9 cellular contexts compared by ENCODE assay signal in the genomic region with DNA sequence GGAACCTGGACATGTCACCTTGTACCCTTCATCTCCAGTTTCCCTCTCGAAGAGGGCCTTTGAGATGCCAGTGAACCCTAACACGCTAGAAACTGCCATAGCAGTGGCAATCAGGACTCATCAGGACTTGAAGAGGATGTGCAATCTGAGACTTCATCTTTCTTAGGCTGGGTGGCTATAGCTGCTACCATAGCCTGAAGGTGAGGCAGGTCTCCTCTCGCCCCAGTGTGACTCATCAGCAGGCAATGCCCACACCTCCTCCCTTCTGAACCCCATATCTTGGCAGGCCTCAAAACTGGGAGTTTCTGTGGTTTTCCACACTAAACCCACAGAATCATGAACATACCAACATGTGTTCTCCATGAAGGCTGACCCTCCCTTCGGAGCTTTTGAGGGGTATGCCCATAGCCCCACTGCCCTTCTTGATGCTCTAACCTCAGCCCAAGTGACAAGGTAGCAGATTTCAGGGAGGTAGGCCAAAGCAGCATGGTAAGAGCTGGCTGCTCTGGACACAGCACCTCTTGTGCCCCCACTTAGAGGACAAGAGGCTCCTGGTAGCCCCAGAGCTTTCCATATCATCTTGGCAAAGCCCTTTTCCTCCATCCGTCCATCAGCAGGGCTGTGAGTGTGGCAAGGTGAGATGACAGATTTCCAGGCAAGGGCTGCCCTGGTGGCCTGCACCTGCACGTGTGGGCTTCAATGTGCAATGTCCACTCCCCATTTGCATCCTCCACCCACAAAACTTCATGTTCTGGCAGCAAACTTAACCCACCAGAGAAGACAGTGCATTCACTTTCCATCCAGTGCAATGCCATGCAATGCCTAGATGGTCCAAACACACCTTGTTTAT. TPM values are rescaled to one million over a fixed set of nuclear protein-coding genes. Genes with fewer than 3 reads are reported as not detected.
DNase-seq lines count a peak whose midpoint lies in the region; ATAC-seq and TF ChIP-seq lines count a peak whose summit lies in the region.
"Had no signal": no experiment of that assay in that cellular context is flagged by ENCODE, and none has a peak within 500 bp of the region (broad histone marks: within the 10 kb centered on the region; RNA-seq: fewer than 3 reads in every experiment).

No MANE protein-coding gene starts in this region.

- peak overlapping the region; percentile 32 for H3K9ac ChIP-seq in mucosa of stomach (ENCODE audit: low read length)

- H3K27ac ChIP-seq in uterus: no peak overlapping the region

- H3K9me3 ChIP-seq in mucosa of stomach (ENCODE audit: control insufficient read depth, low read length) (no peaks in the 10 kb centered on the region), uterus (no peaks in the 10 kb centered on the region)

- POLR2A ChIA-PET in AG04449 (lab: Yijun Ruan, JAX): no interaction called here

- ATAC-seq in GM21367 (IDR thresholded peaks at IDR 0.05; ENCODE audit: unreplicated experiment) (no peak), GM21529 (IDR thresholded peaks at IDR 0.05; ENCODE audit: unreplicated experiment) (no peak)

- peak overlapping the region; percentile 3 for H3K27ac Mint-ChIP-seq in activated naive CD8-positive, alpha-beta T cell

- intact Hi-C loops in uterus (cut with DNase I; ENCODE audit: low total_unique reads): loop anchor here (5.0 to 10.0 kb wide), 2 partner anchors 140 to 253 kb away; no protein-coding TSS in a partner anchor

- H3K4me1 ChIP-seq in mucosa of stomach (ENCODE audit: control insufficient read depth, insufficient read depth, low read length) (peaks cover 39% of the 10 kb centered on the region), uterus (peaks cover 0 to 4% of the 10 kb centered on the region in 2 donors)

- H3K4me3 Mint-ChIP-seq in activated naive CD8-positive, alpha-beta T cell: peak overlapping the region; percentile 85

- H3K9me3 Mint-ChIP-seq in activated naive CD8-positive, alpha-beta T cell (ENCODE audit: low read depth): no peaks in the 10 kb centered on the region

- H3K36me3 ChIP-seq in mucosa of stomach (ENCODE audit: control insufficient read depth, insufficient read depth, low read length) (no peaks in the 10 kb centered on the region), uterus (no peaks in the 10 kb centered on the region)

- H3K36me3 Mint-ChIP-seq in activated naive CD8-positive, alpha-beta T cell: no peaks in the 10 kb centered on the region

- TF ChIP-seq POLR2A in uterus (IDR thresholded peaks at IDR 0.05): no peak

- CTCF ChIA-PET in AG04449 (lab: Yijun Ruan, JAX): interaction anchor here (1.3 to 12.9 kb wide), 3 partner anchors 9 to 256 kb away, joined by 4 to 283 read pairs (median 6); no protein-coding TSS in a partner anchor

- DNase-seq in AG04449 (ENCODE audit: low read depth, low spot score) (no peak), HFF-Myc (ENCODE audit: extremely low read depth, low read depth) (no peak), HuH-7.5 (ENCODE audit: low spot score) (no peak), uterus (no peak)
- DNase-seq: effector CD8-positive, alpha-beta T cell had no signal

- peak overlapping the region; percentile 96 for H3K4me3 ChIP-seq in AG04449 (ENCODE audit: low read depth, low read length)
- peak overlapping the region; percentile 99 for H3K4me3 ChIP-seq in HFF-Myc (replicated peaks; ENCODE audit: low read depth, low read length)
- H3K4me3 ChIP-seq in mucosa of stomach (ENCODE audit: low read length): no peak overlapping the region
- no peak overlapping the region for H3K4me3 ChIP-seq in uterus

- H3K27me3 ChIP-seq in mucosa of stomach (ENCODE audit: control insufficient read depth, insufficient read depth, low read length): no peaks in the 10 kb centered on the region
- no peaks in the 10 kb centered on the region for H3K27me3 ChIP-seq in uterus

- TF ChIP-seq CTCF in AG04449 (IDR thresholded peaks at IDR 0.05; ENCODE audit: insufficient read depth, low read length, missing control alignments) (no peak), HFF-Myc (IDR thresholded peaks at IDR 0.05; ENCODE audit: low read depth, low read length, missing control alignments) (no peak), uterus (IDR thresholded peaks at IDR 0.05) (no peak)

- H3K27me3 Mint-ChIP-seq in activated naive CD8-positive, alpha-beta T cell: no peaks in the 10 kb centered on the region

- H3K4me1 Mint-ChIP-seq in activated naive CD8-positive, alpha-beta T cell (ENCODE audit: low read depth): peaks cover 56% of the 10 kb centered on the region

RNA-seq across cellular contexts. Expression of gene BLCAP, which starts 2.6 kb away (rescaled TPM):
- total RNA-seq in uterus: 10 to 100 TPM; 16.4 to 62.9 (median 37.7) TPM

RNA-seq across cellular contexts. Expression of gene NNAT, which starts 4.0 kb away (rescaled TPM):
- 10 to 100 TPM in 1 of 4 donors, 1 to 10 TPM in 1, not detected in 2; 1.5 to 10.5 TPM for total RNA-seq in uterus

Comparison
In these comparisons a context has a peak if more than half of its experiments do, and no peak if none do; other contexts are left out.
1. H3K4me3 ChIP-seq: peak in AG04449 (single experiment) and HFF-Myc (single experiment); none in mucosa of stomach (single experiment) and uterus (0 of 2).